10 cellular contexts compared by ENCODE assay signal in genomic region chr17:77320046-77320445, GRCh38.
DNase-seq lines count a peak whose midpoint lies in the region; ATAC-seq lines count a peak whose summit lies in the region.
"Had no signal": no experiment of that assay in that cellular context is flagged by ENCODE, and none has a peak within 500 bp of the region (broad histone marks: within the 10 kb centered on the region; RNA-seq: fewer than 3 reads in every experiment).

No MANE protein-coding gene starts in this region.

- no peaks in the 10 kb centered on the region for H3K9me3 Mint-ChIP-seq in activated CD4-positive, alpha-beta T cell treated with anti-CD3 and anti-CD28 coated beads for 36 hours (ENCODE audit: low read depth)
- no peaks in the 10 kb centered on the region for H3K9me3 Mint-ChIP-seq in activated CD4-positive, alpha-beta memory T cell treated with anti-CD3 and anti-CD28 coated beads for 36 hours

- WGBS in thymus: 88% methylated on average over 18 of the region's 18 CpGs

- peaks cover 37% of the 10 kb centered on the region for H3K4me1 Mint-ChIP-seq in activated CD4-positive, alpha-beta T cell treated with anti-CD3 and anti-CD28 coated beads for 36 hours
- H3K4me1 Mint-ChIP-seq in activated CD4-positive, alpha-beta memory T cell treated with anti-CD3 and anti-CD28 coated beads for 36 hours (ENCODE audit: low read depth): peaks cover 39% of the 10 kb centered on the region

- no peaks in the 10 kb centered on the region for H3K27me3 ChIP-seq in thymus (ENCODE audit: control insufficient read depth, insufficient read depth)

- peak overlapping the region; percentile 70 for H3K4me3 Mint-ChIP-seq in activated CD4-positive, alpha-beta T cell treated with anti-CD3 and anti-CD28 coated beads for 36 hours
- H3K4me3 Mint-ChIP-seq in activated CD4-positive, alpha-beta memory T cell treated with anti-CD3 and anti-CD28 coated beads for 36 hours: peak overlapping the region; percentile 87

- no peak overlapping the region for H3K4me3 ChIP-seq in thymus (ENCODE audit: low read length)

- H3K36me3 ChIP-seq in thymus (ENCODE audit: control insufficient read depth, insufficient read depth): peaks cover 3% of the 10 kb centered on the region

- no peaks in the 10 kb centered on the region for H3K36me3 Mint-ChIP-seq in activated CD4-positive, alpha-beta T cell treated with anti-CD3 and anti-CD28 coated beads for 36 hours (ENCODE audit: low read depth)
- no peaks in the 10 kb centered on the region for H3K36me3 Mint-ChIP-seq in activated CD4-positive, alpha-beta memory T cell treated with anti-CD3 and anti-CD28 coated beads for 36 hours
- H3K36me3 Mint-ChIP-seq: CD4-positive, CD25-positive, alpha-beta regulatory T cell had no signal

- no peak overlapping the region for H3K27ac Mint-ChIP-seq in activated CD4-positive, alpha-beta T cell treated with anti-CD3 and anti-CD28 coated beads for 36 hours
- no peak overlapping the region for H3K27ac Mint-ChIP-seq in activated CD4-positive, alpha-beta memory T cell treated with anti-CD3 and anti-CD28 coated beads for 36 hours

- ATAC-seq in activated CD4-positive, alpha-beta T cell treated with anti-CD3 and anti-CD28 coated beads for 36 hours: no peak
- ATAC-seq in GM21786 (IDR thresholded peaks at IDR 0.05; ENCODE audit: unreplicated experiment) (no peak), HG03469 (IDR thresholded peaks at IDR 0.05; ENCODE audit: unreplicated experiment) (no peak)

- peak overlapping the region; percentile 82 for H3K27ac ChIP-seq in thymus (ENCODE audit: low read depth)

- peaks cover 9% of the 10 kb centered on the region for H3K4me1 ChIP-seq in thymus (ENCODE audit: control insufficient read depth, insufficient read depth, low read length)

- DNase-seq in activated CD4-positive, alpha-beta T cell treated with anti-CD3 and anti-CD28 coated beads for 36 hours: no peak
- DNase-seq in activated CD4-positive, alpha-beta T cell treated with anti-CD3 and anti-CD28 coated beads, Interleukin-2, amount 50 U/mL, for 48 hours: no peak
- DNase-seq in activated CD4-positive, alpha-beta memory T cell treated with anti-CD3 and anti-CD28 coated beads for 36 hours: no peak
- peak; percentile 81 for DNase-seq in iris pigment epithelial cell (ENCODE audit: low read depth)
- DNase-seq in activated CD8-positive, alpha-beta memory T cell treated with anti-CD3 and anti-CD28 coated beads for 24 hours: no peak
- DNase-seq: NCI-H446 treated with DMSO at 0.1 percent for 48 hours had no signal

- no peaks in the 10 kb centered on the region for H3K27me3 Mint-ChIP-seq in activated CD4-positive, alpha-beta T cell treated with anti-CD3 and anti-CD28 coated beads for 36 hours
- no peaks in the 10 kb centered on the region for H3K27me3 Mint-ChIP-seq in activated CD4-positive, alpha-beta memory T cell treated with anti-CD3 and anti-CD28 coated beads for 36 hours
- H3K27me3 Mint-ChIP-seq: CD4-positive, CD25-positive, alpha-beta regulatory T cell had no signal

- POLR2A ChIA-PET in activated CD4-positive, alpha-beta T cell treated with anti-CD3 and anti-CD28 coated beads for 36 hours (lab: Charles Lee): no interaction called here
- POLR2A ChIA-PET in activated CD4-positive, alpha-beta memory T cell treated with anti-CD3 and anti-CD28 coated beads for 36 hours (lab: Charles Lee): no interaction called here

- CTCF ChIA-PET in activated CD4-positive, alpha-beta T cell treated with anti-CD3 and anti-CD28 coated beads for 36 hours (lab: Charles Lee): no interaction called here
- CTCF ChIA-PET in activated CD4-positive, alpha-beta memory T cell treated with anti-CD3 and anti-CD28 coated beads for 36 hours (lab: Charles Lee): interaction anchor here (0.6 kb wide), 1 partner anchor 11 kb away, joined by 3 read pairs; no protein-coding TSS in a partner anchor

- H3K9me3 ChIP-seq in thymus (ENCODE audit: control insufficient read depth): no peaks in the 10 kb centered on the region

- intact Hi-C loops in activated CD4-positive, alpha-beta T cell treated with anti-CD3 and anti-CD28 coated beads for 36 hours (cut with DNase I, micrococcal nuclease): no loop called here
- intact Hi-C loops in activated CD4-positive, alpha-beta memory T cell treated with anti-CD3 and anti-CD28 coated beads for 36 hours (cut with micrococcal nuclease): no loop called here
